ENCODE assay signal across 26 cellular contexts in the genomic region with DNA sequence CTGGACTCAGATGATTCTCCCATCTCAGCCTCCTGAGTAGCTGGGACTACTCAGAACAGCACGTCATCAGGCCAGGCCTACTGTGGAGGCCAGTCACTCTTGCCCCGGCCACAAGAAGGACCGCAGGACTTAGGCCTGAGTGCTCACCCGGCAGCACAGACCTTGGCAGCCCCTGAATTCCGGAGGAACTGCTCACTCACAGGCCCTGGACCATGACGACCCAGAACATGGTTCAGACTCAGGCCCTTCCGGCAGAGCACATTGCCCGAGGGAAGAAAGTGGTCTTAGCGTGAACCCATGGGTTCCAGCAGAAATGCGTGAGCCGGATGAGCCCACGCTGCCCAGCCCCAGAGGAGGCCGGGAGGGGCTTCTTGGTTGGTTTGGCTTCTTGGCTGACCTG.
"Had no signal": no experiment of that assay in that cellular context is flagged by ENCODE, and none has a peak within 500 bp of the region (broad histone marks: within the 10 kb centered on the region; RNA-seq: fewer than 3 reads in every experiment).

No MANE protein-coding gene starts in this region.

- H3K4me3 Mint-ChIP-seq: activated B cell treated with CpG ODN at 0.5 μM for 24 hours; activated CD4-positive, alpha-beta T cell treated with anti-CD3 and anti-CD28 coated beads, Interleukin-2, amount 10 ng/mL, durations not matched to agents 24 days and 14 days; activated CD8-positive, alpha-beta T cell treated with anti-CD3 and anti-CD28 coated beads for 36 hours; activated naive CD8-positive, alpha-beta T cell treated with anti-CD3 and anti-CD28 coated beads, Interleukin-2, amount 10 ng/mL, durations not matched to agents 7 days and 5 days; endodermal cell; T-helper 2 cell treated with Interferon-gamma antibody and Interleukin-4, amounts not matched to agents 5 μg/mL and 100 μg/mL, for 36 hours had no signal

- H3K4me1 ChIP-seq: body of pancreas, colonic mucosa, foreskin keratinocyte, psoas muscle, transverse colon, uterus had no signal

- H3K9me3 Mint-ChIP-seq: activated B cell treated with CpG ODN at 0.5 μM for 24 hours had no signal

- H3K4me1 Mint-ChIP-seq: activated B cell treated with CpG ODN at 0.5 μM for 24 hours had no signal

- H3K4me3 ChIP-seq: body of pancreas, colonic mucosa, left lung, psoas muscle, smooth muscle cell, transverse colon, uterus had no signal

- H3K27ac ChIP-seq: body of pancreas, colonic mucosa, epithelial cell of prostate, foreskin keratinocyte, left lung, psoas muscle, transverse colon, uterus had no signal

- H3K36me3 ChIP-seq: colonic mucosa, left lung, transverse colon, uterus had no signal

- H3K27ac Mint-ChIP-seq: activated B cell treated with CpG ODN at 0.5 μM for 24 hours; activated CD4-positive, alpha-beta T cell treated with anti-CD3 and anti-CD28 coated beads, Interleukin-2, amount 10 ng/mL, durations not matched to agents 24 days and 14 days; activated CD8-positive, alpha-beta T cell treated with anti-CD3 and anti-CD28 coated beads for 36 hours; activated naive CD8-positive, alpha-beta T cell treated with anti-CD3 and anti-CD28 coated beads, Interleukin-2, amount 10 ng/mL, durations not matched to agents 7 days and 5 days; activated T-helper 2 cell treated with anti-CD3 and anti-CD28 coated beads, Interferon-gamma antibody, Interleukin-2, Interleukin-4, amounts not matched to agents 10 μg/mL and 5 μg/mL and 100 μg/mL, durations not matched to agents 14 hours and 24 hours and 36 hours; endodermal cell; T-helper 2 cell treated with Interferon-gamma antibody and Interleukin-4, amounts not matched to agents 5 μg/mL and 100 μg/mL, for 36 hours had no signal

- H3K27me3 Mint-ChIP-seq: activated CD4-positive, alpha-beta T cell treated with anti-CD3 and anti-CD28 coated beads, Interleukin-2, amount 10 ng/mL, durations not matched to agents 24 days and 14 days had no signal

- H3K9me3 ChIP-seq: body of pancreas, colonic mucosa, psoas muscle, transverse colon, uterus had no signal

- ATAC-seq: activated CD8-positive, alpha-beta T cell treated with anti-CD3 and anti-CD28 coated beads for 36 hours; body of pancreas; foreskin keratinocyte; left lung; psoas muscle; sciatic nerve had no signal

- H3K4me2 ChIP-seq: smooth muscle cell had no signal

- FAIRE-seq: islet of Langerhans had no signal

- H3K36me3 Mint-ChIP-seq: activated naive CD8-positive, alpha-beta T cell treated with anti-CD3 and anti-CD28 coated beads, Interleukin-2, amount 10 ng/mL, durations not matched to agents 7 days and 5 days had no signal

- H3K27me3 ChIP-seq: body of pancreas, colonic mucosa, foreskin keratinocyte, left lung, transverse colon, uterus had no signal

- DNase-seq: activated B cell treated with CpG ODN at 0.5 μM for 24 hours; activated CD4-positive, alpha-beta T cell treated with anti-CD3 and anti-CD28 coated beads, Interleukin-2, amount 10 ng/mL, durations not matched to agents 24 days and 14 days; activated CD8-positive, alpha-beta T cell treated with anti-CD3 and anti-CD28 coated beads for 36 hours; activated naive CD4-positive, alpha-beta T cell treated with Interleukin-2 at 50 U/mL for 16 hours; activated naive CD8-positive, alpha-beta T cell treated with anti-CD3 and anti-CD28 coated beads, Interleukin-2, amount 10 ng/mL, durations not matched to agents 7 days and 5 days; activated T-cell treated with anti-CD3 and anti-CD28 coated beads, Interleukin-2, amount 50 U/mL, for 1 hour; amygdala; body of pancreas; colonic mucosa; endodermal cell; foreskin keratinocyte; glutamatergic neuron; hippocampal formation; mammary epithelial cell; psoas muscle; stimulated activated CD8-positive, alpha-beta memory T cell treated with anti-CD3 and anti-CD28 coated beads, Interleukin-4, amount 100 ng/mL, for 48 hours; stimulated activated naive CD4-positive, alpha-beta T cell treated with Interleukin-2 at 50 U/mL for 16 hours; transverse colon; uterus had no signal
